ENCODE assay signal across 8 cellular contexts in genomic region chr1:14925336-14926136, GRCh38.
DNase-seq lines count a peak whose midpoint lies in the region; ATAC-seq and TF ChIP-seq lines count a peak whose summit lies in the region.

No MANE protein-coding gene starts in this region.

- peak overlapping the region; percentile 48 to 73 for H3K4me3 ChIP-seq in right atrium auricular region
- peak overlapping the region; percentile 84 for H3K4me3 ChIP-seq in endodermal cell (ENCODE audit: low read length)
- H3K4me3 ChIP-seq in naive thymus-derived CD4-positive, alpha-beta T cell (ENCODE audit: low read length), result no peak overlapping the region

- intact Hi-C loops in Right ventricle myocardium inferior (cut with DNase I), result loop anchor here (2.0 kb wide), 1 partner anchor 101 kb away; no protein-coding TSS in a partner anchor
- intact Hi-C loops in naive thymus-derived CD4-positive, alpha-beta T cell (cut with micrococcal nuclease), result loop anchor here in 1 of 2 donors (2.0 kb wide), 1 partner anchor 101 kb away; no protein-coding TSS in a partner anchor
- intact Hi-C loops in left colon (cut with DNase I, micrococcal nuclease), result loop anchor here in 1 of 2 donors (10.0 kb wide), 1 partner anchor 99 kb away; no protein-coding TSS in a partner anchor

- DNase-seq in right atrium auricular region (ENCODE audit: low spot score) (no peak), Right ventricle myocardium inferior (ENCODE audit: missing footprints) (no peak), endodermal cell (no peak), HCEC 1CT (no peak), NCI-H1436 (lab: John Stamatoyannopoulos, UW) (no peak), AG08395 (ENCODE audit: low spot score) (no peak), left colon (no peak)
- no peak for DNase-seq in naive thymus-derived CD4-positive, alpha-beta T cell

- H3K27ac ChIP-seq in right atrium auricular region, result peak overlapping the region in 1 of 2 donors; percentile 80
- H3K27ac ChIP-seq in endodermal cell (ENCODE audit: low read depth, low read length), result no peak overlapping the region
- H3K27ac ChIP-seq in naive thymus-derived CD4-positive, alpha-beta T cell (ENCODE audit: low read depth, low read length), result no peak overlapping the region

- H3K27me3 Mint-ChIP-seq in endodermal cell (ENCODE audit: insufficient read depth), result peaks cover 44% of the 10 kb centered on the region
- peaks cover 40 to 58% (median 49%) of the 10 kb centered on the region in 5 donors for H3K27me3 Mint-ChIP-seq in naive thymus-derived CD4-positive, alpha-beta T cell

- H3K36me3 ChIP-seq in right atrium auricular region, result no peaks in the 10 kb centered on the region
- no peaks in the 10 kb centered on the region for H3K36me3 ChIP-seq in endodermal cell (ENCODE audit: control insufficient read depth, insufficient read depth, low read length)
- H3K36me3 ChIP-seq in naive thymus-derived CD4-positive, alpha-beta T cell (ENCODE audit: control insufficient read depth in 2 of 3, insufficient read depth in 3 of 3, low read length in 3 of 3), result no peaks in the 10 kb centered on the region

- no peaks in the 10 kb centered on the region for H3K9me3 Mint-ChIP-seq in endodermal cell
- H3K9me3 Mint-ChIP-seq in naive thymus-derived CD4-positive, alpha-beta T cell, result peaks cover 0 to 2% (median 0%) of the 10 kb centered on the region in 11 donors

- H3K9me3 ChIP-seq in right atrium auricular region (no peaks in the 10 kb centered on the region), endodermal cell (ENCODE audit: control insufficient read depth, low read length) (no peaks in the 10 kb centered on the region)
- no peaks in the 10 kb centered on the region for H3K9me3 ChIP-seq in naive thymus-derived CD4-positive, alpha-beta T cell (ENCODE audit: control insufficient read depth in 2 of 3, low read length in 3 of 3)

- H3K27me3 ChIP-seq in right atrium auricular region (no peaks in the 10 kb centered on the region), endodermal cell (ENCODE audit: control insufficient read depth, insufficient read depth, low read length, poor library complexity, severe bottlenecking) (peaks cover 27% of the 10 kb centered on the region)
- H3K27me3 ChIP-seq in naive thymus-derived CD4-positive, alpha-beta T cell (ENCODE audit: control insufficient read depth in 2 of 2, insufficient read depth in 2 of 2, low read length in 2 of 2), result peaks cover 0 to 8% of the 10 kb centered on the region in 2 donors

- CTCF ChIA-PET in naive thymus-derived CD4-positive, alpha-beta T cell (lab: Charles Lee), result no interaction called here

- POLR2A ChIA-PET in naive thymus-derived CD4-positive, alpha-beta T cell (lab: Charles Lee), result no interaction called here

- H3K36me3 Mint-ChIP-seq in endodermal cell (ENCODE audit: low read depth), result no peaks in the 10 kb centered on the region
- H3K36me3 Mint-ChIP-seq in naive thymus-derived CD4-positive, alpha-beta T cell, result no peaks in the 10 kb centered on the region

- H3K4me1 ChIP-seq in right atrium auricular region (peaks cover 0 to 26% of the 10 kb centered on the region in 2 donors), endodermal cell (ENCODE audit: control insufficient read depth, insufficient read depth, low read length) (peaks cover 10% of the 10 kb centered on the region)
- peaks cover 0 to 5% of the 10 kb centered on the region in 2 donors for H3K4me1 ChIP-seq in naive thymus-derived CD4-positive, alpha-beta T cell (ENCODE audit: control insufficient read depth in 2 of 2, insufficient read depth in 2 of 2, low read length in 2 of 2)

- no peak for ATAC-seq in Right ventricle myocardium inferior
- no peak for ATAC-seq in naive thymus-derived CD4-positive, alpha-beta T cell
- no peak for ATAC-seq in left colon

- no peak overlapping the region for H3K9ac ChIP-seq in endodermal cell (ENCODE audit: extremely low read depth, low read length, poor library complexity, severe bottlenecking)

- H3K4me3 Mint-ChIP-seq in endodermal cell, result peak overlapping the region; percentile 54
- H3K4me3 Mint-ChIP-seq in naive thymus-derived CD4-positive, alpha-beta T cell, result peak overlapping the region; percentile 52 to 75 (median 62)

- 10 to 42% methylated on average over 7 to 12 of the region's 12 CpGs for WGBS in endodermal cell (ENCODE audit: insufficient coverage in 1 of 2, insufficient read length in 1 of 2), 2 experiments

- no peak overlapping the region for H3K27ac Mint-ChIP-seq in endodermal cell
- H3K27ac Mint-ChIP-seq in naive thymus-derived CD4-positive, alpha-beta T cell, result no peak overlapping the region

- TF ChIP-seq CTCF in right atrium auricular region (IDR thresholded peaks at IDR 0.05) (no peak), endodermal cell (conservative IDR thresholded peaks at IDR 0.05) (no peak)

- peaks cover 27% of the 10 kb centered on the region for H3K4me1 Mint-ChIP-seq in endodermal cell
- H3K4me1 Mint-ChIP-seq in naive thymus-derived CD4-positive, alpha-beta T cell, result peaks cover 3 to 15% (median 5%) of the 10 kb centered on the region in 7 donors
